1 cellular context compared by ENCODE assay signal in genomic region chr18:21682276-21683051, GRCh38.
TF ChIP-seq lines count a peak whose summit lies in the region.

No MANE protein-coding gene starts in this region.

TF ChIP-seq in SK-N-SH, 30 proteins besides CTCF, POLR2A, EP300 and RAD21 (continued from another document):
- TF ChIP-seq, protein P1, sequence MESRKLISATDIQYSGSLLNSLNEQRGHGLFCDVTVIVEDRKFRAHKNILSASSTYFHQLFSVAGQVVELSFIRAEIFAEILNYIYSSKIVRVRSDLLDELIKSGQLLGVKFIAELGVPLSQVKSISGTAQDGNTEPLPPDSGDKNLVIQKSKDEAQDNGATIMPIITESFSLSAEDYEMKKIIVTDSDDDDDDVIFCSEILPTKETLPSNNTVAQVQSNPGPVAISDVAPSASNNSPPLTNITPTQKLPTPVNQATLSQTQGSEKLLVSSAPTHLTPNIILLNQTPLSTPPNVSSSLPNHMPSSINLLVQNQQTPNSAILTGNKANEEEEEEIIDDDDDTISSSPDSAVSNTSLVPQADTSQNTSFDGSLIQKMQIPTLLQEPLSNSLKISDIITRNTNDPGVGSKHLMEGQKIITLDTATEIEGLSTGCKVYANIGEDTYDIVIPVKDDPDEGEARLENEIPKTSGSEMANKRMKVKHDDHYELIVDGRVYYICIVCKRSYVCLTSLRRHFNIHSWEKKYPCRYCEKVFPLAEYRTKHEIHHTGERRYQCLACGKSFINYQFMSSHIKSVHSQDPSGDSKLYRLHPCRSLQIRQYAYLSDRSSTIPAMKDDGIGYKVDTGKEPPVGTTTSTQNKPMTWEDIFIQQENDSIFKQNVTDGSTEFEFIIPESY (IDR thresholded peaks at IDR 0.05; ENCODE audit: borderline replicate concordance, low read depth) = no peak
- TF ChIP-seq MAX (IDR thresholded peaks at IDR 0.05; ENCODE audit: low read depth) = no peak
- TF ChIP-seq, protein P2, sequence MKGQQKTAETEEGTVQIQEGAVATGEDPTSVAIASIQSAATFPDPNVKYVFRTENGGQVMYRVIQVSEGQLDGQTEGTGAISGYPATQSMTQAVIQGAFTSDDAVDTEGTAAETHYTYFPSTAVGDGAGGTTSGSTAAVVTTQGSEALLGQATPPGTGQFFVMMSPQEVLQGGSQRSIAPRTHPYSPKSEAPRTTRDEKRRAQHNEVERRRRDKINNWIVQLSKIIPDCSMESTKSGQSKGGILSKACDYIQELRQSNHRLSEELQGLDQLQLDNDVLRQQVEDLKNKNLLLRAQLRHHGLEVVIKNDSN (IDR thresholded peaks at IDR 0.05; ENCODE audit: borderline replicate concordance, low read depth) = no peak
- TF ChIP-seq CHD2 (IDR thresholded peaks at IDR 0.05; ENCODE audit: low read length, partially characterized antibody) = no peak
- TF ChIP-seq RCOR1 (IDR thresholded peaks at IDR 0.05; ENCODE audit: low read length) = no peak
- TF ChIP-seq FOXM1 (IDR thresholded peaks at IDR 0.05; ENCODE audit: low read depth) = no peak
- TF ChIP-seq, protein P3, sequence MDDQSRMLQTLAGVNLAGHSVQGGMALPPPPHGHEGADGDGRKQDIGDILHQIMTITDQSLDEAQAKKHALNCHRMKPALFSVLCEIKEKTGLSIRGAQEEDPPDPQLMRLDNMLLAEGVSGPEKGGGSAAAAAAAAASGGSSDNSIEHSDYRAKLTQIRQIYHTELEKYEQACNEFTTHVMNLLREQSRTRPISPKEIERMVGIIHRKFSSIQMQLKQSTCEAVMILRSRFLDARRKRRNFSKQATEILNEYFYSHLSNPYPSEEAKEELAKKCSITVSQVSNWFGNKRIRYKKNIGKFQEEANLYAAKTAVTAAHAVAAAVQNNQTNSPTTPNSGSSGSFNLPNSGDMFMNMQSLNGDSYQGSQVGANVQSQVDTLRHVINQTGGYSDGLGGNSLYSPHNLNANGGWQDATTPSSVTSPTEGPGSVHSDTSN (IDR thresholded peaks at IDR 0.05) = no peak
- TF ChIP-seq SIN3A (IDR thresholded peaks at IDR 0.05; ENCODE audit: borderline replicate concordance, low read depth, low read length) = no peak
- no peak for TF ChIP-seq TAF1 (IDR thresholded peaks at IDR 0.05; ENCODE audit: borderline replicate concordance, low read depth, low read length)
- TF ChIP-seq, protein P4, sequence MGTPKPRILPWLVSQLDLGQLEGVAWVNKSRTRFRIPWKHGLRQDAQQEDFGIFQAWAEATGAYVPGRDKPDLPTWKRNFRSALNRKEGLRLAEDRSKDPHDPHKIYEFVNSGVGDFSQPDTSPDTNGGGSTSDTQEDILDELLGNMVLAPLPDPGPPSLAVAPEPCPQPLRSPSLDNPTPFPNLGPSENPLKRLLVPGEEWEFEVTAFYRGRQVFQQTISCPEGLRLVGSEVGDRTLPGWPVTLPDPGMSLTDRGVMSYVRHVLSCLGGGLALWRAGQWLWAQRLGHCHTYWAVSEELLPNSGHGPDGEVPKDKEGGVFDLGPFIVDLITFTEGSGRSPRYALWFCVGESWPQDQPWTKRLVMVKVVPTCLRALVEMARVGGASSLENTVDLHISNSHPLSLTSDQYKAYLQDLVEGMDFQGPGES (IDR thresholded peaks at IDR 0.05; ENCODE audit: low read depth, low read length) = no peak
TF ChIP-seq in SK-N-SH: peak in this region for 0.
